In genomic region chr2:106272202-106272807, GRCh38 we compare ENCODE assay signal across 23 cellular contexts.
DNase-seq lines count a peak whose midpoint lies in the region; ATAC-seq, FAIRE-seq and TF ChIP-seq lines count a peak whose summit lies in the region.
"Had no signal": no experiment of that assay in that cellular context is flagged by ENCODE, and none has a peak within 500 bp of the region (broad histone marks: within the 10 kb centered on the region; RNA-seq: fewer than 3 reads in every experiment).

No MANE protein-coding gene starts in this region.

- H2AFZ ChIP-seq in GM12878 (ENCODE audit: control insufficient read depth, low read depth, low read length): no peak overlapping the region

- no peak for TF ChIP-seq RAD21 in GM12878 (IDR thresholded peaks at IDR 0.05; ENCODE audit: insufficient read depth, low read depth, low read length)

- no peak for TF ChIP-seq EP300 in GM12878 (IDR thresholded peaks at IDR 0.05; ENCODE audit: borderline replicate concordance in 1 of 2, control insufficient read depth in 1 of 2, low read depth in 2 of 2, low read length in 2 of 2)

- 46% methylated on average over 7 of the region's 7 CpGs for WGBS in GM12878 (ENCODE audit: insufficient coverage, insufficient replicate concordance, low lambda C conversion rate, missing lambda C conversion rate)

- TF ChIP-seq POLR2A in GM12878 (IDR thresholded peaks at IDR 0.05; ENCODE audit: low read depth, low read length): no peak

- POLR2A ChIA-PET in HEK293 (lab: Yijun Ruan, JAX): no interaction called here
- POLR2A ChIA-PET in GM12878 (lab: Charles Lee): no interaction called here

- no peak overlapping the region for H3K4me3 Mint-ChIP-seq in nephron
- H3K4me3 Mint-ChIP-seq: dendritic cell treated with granulocyte-macrophage colony-stimulating factor and Interleukin-4, amounts not matched to agents 40 ng/mL and 50 ng/mL, for 4 days; type B pancreatic cell had no signal

- H3K4me1 ChIP-seq in HEK293 (ENCODE audit: control insufficient read depth, insufficient read depth, low read length) (no peaks in the 10 kb centered on the region), GM12878 (ENCODE audit: control insufficient read depth, insufficient read depth, low read length) (no peaks in the 10 kb centered on the region; the same call in 1 of the 2 replicates)

- H3K36me3 Mint-ChIP-seq in nephron (ENCODE audit: low read depth): no peaks in the 10 kb centered on the region

- H3K9me3 Mint-ChIP-seq in nephron: no peaks in the 10 kb centered on the region

- peaks cover 7% of the 10 kb centered on the region for H3K27me3 Mint-ChIP-seq in nephron (ENCODE audit: low read depth)
- H3K27me3 Mint-ChIP-seq: type B pancreatic cell had no signal

- ATAC-seq in GM12878 (peak; percentile 38; the same call in 2 of the 3 replicates), GM18870 (IDR thresholded peaks at IDR 0.05; ENCODE audit: unreplicated experiment) (no peak)
- ATAC-seq: naive thymus-derived CD8-positive, alpha-beta T cell; SK-N-SH treated with all-trans-retinoic acid at 6 μM for 48 hours had no signal

- BruUV-seq in GM12878 (replicated peaks; lab: Mats Ljungman, UMichigan): no TSS peak

- DNase-seq in MV-4-11 (lab: John Stamatoyannopoulos, UW): peak; percentile 87
- DNase-seq in GM12878 (ENCODE audit: low read depth, low spot score): no peak
- no peak for DNase-seq in NCI-H774 (lab: John Stamatoyannopoulos, UW)
- DNase-seq in activated CD4-positive, alpha-beta T cell treated with anti-CD3 and anti-CD28 coated beads, Interleukin-2, amount 50 U/mL, for 4 hours: no peak
- DNase-seq: activated CD4-positive, alpha-beta T cell treated with anti-CD3 and anti-CD28 coated beads for 48 hours; activated effector memory CD4-positive, alpha-beta T cell treated with Interleukin-2 at 50 U/mL for 16 hours; AML-193; foreskin fibroblast; KG1; naive thymus-derived CD8-positive, alpha-beta T cell; NCI-H1105; NCI-H526; stimulated activated CD4-positive, alpha-beta T cell treated with anti-CD3 and anti-CD28 coated beads, Interleukin-2, amount 100 ng/mL, for 48 hours; stomach had no signal

- no peaks in the 10 kb centered on the region for H3K79me2 ChIP-seq in GM12878 (ENCODE audit: control insufficient read depth, insufficient read depth, low read length)

- H3K9me3 ChIP-seq in HEK293 (ENCODE audit: control insufficient read depth, insufficient read depth, low read depth, low read length) (no peaks in the 10 kb centered on the region), GM12878 (replicated peaks; ENCODE audit: control insufficient read depth, insufficient read depth, low read length) (no peaks in the 10 kb centered on the region; the same call in 2 of the 3 replicates)
- H3K9me3 ChIP-seq: adrenal gland, stomach had no signal

- H3K4me1 Mint-ChIP-seq in nephron: peaks cover 20% of the 10 kb centered on the region

- peak overlapping the region; percentile 3 to 46 (median 9) for H3K27ac Mint-ChIP-seq in nephron
- H3K27ac Mint-ChIP-seq: naive thymus-derived CD8-positive, alpha-beta T cell had no signal

- intact Hi-C loops in GM12878 (cut with micrococcal nuclease; ENCODE audit: unreplicated experiment): no loop called here

- H3K9ac ChIP-seq in GM12878 (ENCODE audit: control insufficient read depth, insufficient read depth, low read length): no peak overlapping the region

- H3K27ac ChIP-seq in HEK293 (ENCODE audit: extremely low read depth, low read depth, low read length) (no peak overlapping the region), GM12878 (ENCODE audit: control insufficient read depth, insufficient read depth) (no peak overlapping the region)
- H3K27ac ChIP-seq: adrenal gland, stomach had no signal

- H4K20me1 ChIP-seq in GM12878 (ENCODE audit: control insufficient read depth, insufficient read depth): no peaks in the 10 kb centered on the region; the same call in 1 of the 2 replicates

- TF ChIP-seq CTCF in HEK293 (tag by site-specific recombination; IDR thresholded peaks at IDR 0.05): no peak
- TF ChIP-seq CTCF in GM12878 (IDR thresholded peaks at IDR 0.05 in 2 of 3, conservative IDR thresholded peaks at IDR 0.05 in 1 of 3; ENCODE audit: control insufficient read depth in 2 of 3, extremely low read depth in 1 of 3, insufficient read depth in 1 of 3, low read depth in 3 of 3, low read length in 3 of 3): no peak
- TF ChIP-seq CTCF in nephron (IDR thresholded peaks at IDR 0.05; ENCODE audit: unreplicated experiment in 3 of 3): no peak

- no peak for FAIRE-seq in GM12878 (lab: Jason Lieb, UNC)
- FAIRE-seq: endothelial cell of umbilical vein, TTC549 had no signal

- H3K36me3 ChIP-seq in HEK293 (ENCODE audit: control insufficient read depth in 2 of 2, insufficient read depth in 1 of 2, low read length in 2 of 2) (no peaks in the 10 kb centered on the region), GM12878 (ENCODE audit: control insufficient read depth in 2 of 2, insufficient read depth in 2 of 2, low read length in 1 of 2) (no peaks in the 10 kb centered on the region)
- H3K36me3 ChIP-seq: adrenal gland, stomach had no signal

- no peak overlapping the region for H3K4me3 ChIP-seq in HEK293 (ENCODE audit: low read depth, low read length)
- no peak overlapping the region for H3K4me3 ChIP-seq in GM12878
- H3K4me3 ChIP-seq: adrenal gland, stomach had no signal

- in situ Hi-C loops in GM12878 (cut with MboI): no loop called here

- SMC1A ChIA-PET in GM12878 (lab: Charles Lee; ENCODE audit: uncharacterized antibody, unreplicated experiment): no interaction called here

- no peaks in the 10 kb centered on the region; a peak in 1 of 4 replicates for H3K27me3 ChIP-seq in GM12878 (replicated peaks in 1 of 2; ENCODE audit: control insufficient read depth in 2 of 2, insufficient read depth in 2 of 2, low read length in 1 of 2)
- H3K27me3 ChIP-seq: adrenal gland, stomach had no signal

- CTCF ChIA-PET in HEK293 (lab: Yijun Ruan, JAX) (interaction anchor here (0.6 to 1.1 kb wide), 3 partner anchors 10 to 1455 kb away, joined by 3 to 4 read pairs (median 3); no protein-coding TSS in a partner anchor), GM12878 (lab: Yijun Ruan, JAX) (no interaction called here)

- H3K4me2 ChIP-seq in GM12878 (ENCODE audit: control insufficient read depth, insufficient read depth): no peak overlapping the region

- RAD21 ChIA-PET in GM12878 (lab: Charles Lee; ENCODE audit: unreplicated experiment): no interaction called here

TF ChIP-seq in HEK293, 187 proteins besides CTCF, POLR2A, EP300 and RAD21 (continues in another document):
- TF ChIP-seq SETDB1 (IDR thresholded peaks at IDR 0.05; ENCODE audit: insufficient read length, low read length) (peak; percentile 13), PRDM10 (tag by site-specific recombination; IDR thresholded peaks at IDR 0.05) (no peak)

TF ChIP-seq in GM12878, 131 proteins besides CTCF, POLR2A, EP300 and RAD21:
- no peak for TF ChIP-seq GATAD2B (conservative IDR thresholded peaks at IDR 0.05; ENCODE audit: low read depth)
- TF ChIP-seq ZNF217 (IDR thresholded peaks at IDR 0.05): no peak
- TF ChIP-seq PRDM15 (CRISPR knock-in tag; IDR thresholded peaks at IDR 0.05): no peak
- no peak for TF ChIP-seq POLR2AphosphoS2 (IDR thresholded peaks at IDR 0.05; ENCODE audit: low read depth, low read length)
- no peak for TF ChIP-seq NRF1 (conservative IDR thresholded peaks at IDR 0.05; ENCODE audit: low read depth, low read length)
- TF ChIP-seq MYC (IDR thresholded peaks at IDR 0.05; ENCODE audit: insufficient read depth, insufficient read length, insufficient replicate concordance, low read length, severe bottlenecking): no peak
- no peak for TF ChIP-seq BHLHE40 (IDR thresholded peaks at IDR 0.05; ENCODE audit: borderline replicate concordance in 1 of 2, low read depth in 2 of 2, low read length in 1 of 2)
- TF ChIP-seq TCF12 (IDR thresholded peaks at IDR 0.05; ENCODE audit: low read depth, low read length): no peak
